ENCODE assay signal across 8 cellular contexts in the genomic region with DNA sequence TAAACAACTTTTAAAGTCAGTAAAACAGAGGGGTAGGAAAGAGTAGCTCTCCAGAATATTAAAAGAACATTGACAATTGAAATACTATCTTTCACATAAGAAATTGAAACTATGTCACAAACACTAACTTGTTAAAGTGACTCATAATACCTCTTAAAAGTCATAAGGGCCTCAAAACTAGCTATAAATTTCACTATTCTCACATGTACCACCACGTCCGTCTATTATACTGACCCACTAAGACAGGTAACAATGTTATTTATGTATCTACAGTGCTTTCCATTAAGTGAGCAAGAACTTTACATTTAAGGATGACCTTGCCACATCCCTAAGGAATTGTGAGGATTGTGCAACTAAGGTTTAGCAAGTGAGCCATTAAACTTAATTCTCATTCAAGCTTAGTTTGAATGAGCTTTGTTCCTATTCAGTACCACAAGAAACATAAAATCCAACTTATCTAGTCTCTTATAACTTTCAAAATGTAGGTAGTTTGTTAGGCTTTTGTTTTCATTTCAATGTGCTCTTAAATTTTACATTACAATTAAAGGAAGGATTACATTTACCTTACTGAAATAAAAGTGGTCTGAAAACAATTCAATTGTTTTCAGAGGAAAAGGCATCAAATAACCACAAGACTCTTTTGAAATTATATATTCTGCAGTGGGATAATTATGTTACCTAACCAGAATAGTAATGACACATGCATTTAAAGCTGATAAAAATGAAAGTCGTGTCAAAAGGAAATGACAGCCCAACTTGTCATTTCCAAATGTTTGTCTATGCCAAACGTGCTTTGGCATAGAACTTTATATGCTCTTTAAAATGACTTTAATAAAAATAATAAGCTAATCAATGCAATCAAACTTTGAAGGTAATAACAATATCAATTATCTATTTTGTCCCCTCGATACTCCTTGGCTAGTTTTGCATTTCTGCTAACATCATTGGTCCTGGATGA. TPM values are rescaled to one million over a fixed set of nuclear protein-coding genes. Genes with fewer than 3 reads are reported as not detected.
DNase-seq lines count a peak whose midpoint lies in the region; ATAC-seq, FAIRE-seq and TF ChIP-seq lines count a peak whose summit lies in the region.
"Not testable (repeated sequence)": the region's sequence is repeated elsewhere in the genome, so short reads cannot be mapped to it uniquely, and the experiment has no call there.

No MANE protein-coding gene starts in this region.

- DNase-seq in PC-3 (peak; percentile 56), skeletal muscle cell (ENCODE audit: low read depth) (peak; percentile 24)
- not testable (repeated sequence) for DNase-seq in activated CD4-positive, alpha-beta memory T cell treated with anti-CD3 and anti-CD28 coated beads, Interleukin-2, amount 10 ng/mL, durations not matched to agents 7 days and 5 days; astrocyte (ENCODE audit: low read depth); epithelial cell of prostate (ENCODE audit: low read depth, low spot score); keratinocyte (ENCODE audit: low read depth, low spot score)

- not testable (repeated sequence) for FAIRE-seq in astrocyte (lab: Jason Lieb, UNC); keratinocyte (lab: Jason Lieb, UNC)

- H3K27ac Mint-ChIP-seq in activated CD4-positive, alpha-beta memory T cell treated with anti-CD3 and anti-CD28 coated beads, Interleukin-2, amount 10 ng/mL, durations not matched to agents 7 days and 5 days: peak overlapping the region; percentile 35
- H3K27ac Mint-ChIP-seq in astrocyte (ENCODE audit: unreplicated experiment): peak overlapping the region; percentile 66

- CTCF ChIA-PET in HEK293 (lab: Yijun Ruan, JAX); activated CD4-positive, alpha-beta memory T cell treated with anti-CD3 and anti-CD28 coated beads, Interleukin-2, amount 10 ng/mL, durations not matched to agents 7 days and 5 days (lab: Charles Lee): not testable (repeated sequence)
- CTCF ChIA-PET in PC-3 (lab: Charles Lee): interaction anchor here (0.7 kb wide), 1 partner anchor 141 kb away, joined by 4 read pairs; no protein-coding TSS in a partner anchor

- not testable (repeated sequence) for H3K9me2 ChIP-seq in PC-3 (replicated peaks; ENCODE audit: low read length)

- peak overlapping the region; percentile 48 for H3K4me2 ChIP-seq in PC-3 (ENCODE audit: low read length)
- H3K4me2 ChIP-seq in astrocyte (ENCODE audit: low read length): peak overlapping the region; percentile 25
- H3K4me2 ChIP-seq in keratinocyte (ENCODE audit: control insufficient read depth, extremely low read depth, insufficient read depth, low read depth, low read length): peak overlapping the region; percentile 20

- H3K27ac ChIP-seq in ACC112 (ENCODE audit: low read depth, low read length) (peak overlapping the region; percentile 67), PC-3 (ENCODE audit: low read length) (peak overlapping the region; percentile 54), epithelial cell of prostate (peak overlapping the region; percentile 22)
- H3K27ac ChIP-seq in HEK293 (ENCODE audit: extremely low read depth, low read depth, low read length); astrocyte (ENCODE audit: low read depth, low read length); keratinocyte (ENCODE audit: control insufficient read depth, insufficient read depth, low read length): not testable (repeated sequence)

- H3K9ac ChIP-seq in PC-3 (ENCODE audit: low read length); astrocyte (ENCODE audit: low read length); keratinocyte (ENCODE audit: control insufficient read depth, extremely low read depth, insufficient read depth, low read length): not testable (repeated sequence)

- intact Hi-C loops in PC-3 (cut with micrococcal nuclease): loop anchor here (2.0 kb wide), 1 partner anchor 40 kb away; a partner anchor contains a TSS

- TF ChIP-seq CTCF in HEK293 (tag by site-specific recombination; IDR thresholded peaks at IDR 0.05); PC-3 (conservative IDR thresholded peaks at IDR 0.05; ENCODE audit: low read depth, low read length); astrocyte (IDR thresholded peaks at IDR 0.05; ENCODE audit: insufficient read depth, low read depth, low read length); keratinocyte (optimal IDR thresholded peaks at IDR 0.05 in 1 of 3, IDR thresholded peaks at IDR 0.05 in 1 of 3, conservative IDR thresholded peaks at IDR 0.05 in 1 of 3; ENCODE audit: extremely low read depth in 1 of 3, insufficient read depth in 2 of 3, low read length in 3 of 3): not testable (repeated sequence)

- H3K4me1 ChIP-seq in ACC112 (ENCODE audit: control insufficient read depth, insufficient read depth, low read length, unreplicated experiment) (peaks cover 21% of the 10 kb centered on the region), PC-3 (ENCODE audit: insufficient read depth, low read length) (peaks cover 29% of the 10 kb centered on the region), keratinocyte (ENCODE audit: control insufficient read depth, extremely low read depth, insufficient read depth, low read length) (peaks cover 15% of the 10 kb centered on the region)
- H3K4me1 ChIP-seq in HEK293 (ENCODE audit: control insufficient read depth, insufficient read depth, low read length); astrocyte (ENCODE audit: insufficient read depth, low read length): not testable (repeated sequence)

- not testable (repeated sequence) for H3K36me3 ChIP-seq in ACC112 (ENCODE audit: insufficient read depth, low read length); HEK293 (ENCODE audit: control insufficient read depth in 2 of 2, insufficient read depth in 1 of 2, low read length in 2 of 2); PC-3 (ENCODE audit: low read depth, low read length); astrocyte (ENCODE audit: insufficient read depth, low read length); keratinocyte (ENCODE audit: control insufficient read depth in 2 of 2, extremely low read depth in 1 of 2, insufficient read depth in 2 of 2, low read length in 2 of 2)

- POLR2A ChIA-PET in HEK293 (lab: Yijun Ruan, JAX); PC-3 (lab: Charles Lee; ENCODE audit: unreplicated experiment): not testable (repeated sequence)
- POLR2A ChIA-PET in activated CD4-positive, alpha-beta memory T cell treated with anti-CD3 and anti-CD28 coated beads, Interleukin-2, amount 10 ng/mL, durations not matched to agents 7 days and 5 days (lab: Charles Lee): interaction anchor here (1.9 kb wide), 1 partner anchor 40 kb away, joined by 6 read pairs; a partner anchor contains a TSS

- dilution Hi-C loops in keratinocyte (cut with MboI; ENCODE audit: extremely low pct_ligation_motif_present, low sequenced_read_pairs): not testable (repeated sequence)

- H3F3A ChIP-seq in PC-3 (ENCODE audit: low read length, unreplicated experiment): not testable (repeated sequence)

- peaks cover 18% of the 10 kb centered on the region for H3K36me3 Mint-ChIP-seq in activated CD4-positive, alpha-beta memory T cell treated with anti-CD3 and anti-CD28 coated beads, Interleukin-2, amount 10 ng/mL, durations not matched to agents 7 days and 5 days (ENCODE audit: low read depth)
- not testable (repeated sequence) for H3K36me3 Mint-ChIP-seq in astrocyte (ENCODE audit: low read depth, unreplicated experiment)

- ATAC-seq in PC-3: not testable (repeated sequence)

- not testable (repeated sequence) for H4K20me1 ChIP-seq in PC-3 (ENCODE audit: low read length); astrocyte (ENCODE audit: insufficient read depth, low read length); keratinocyte (ENCODE audit: control insufficient read depth, extremely low read depth, insufficient read depth, low read length)

- H3K9me3 Mint-ChIP-seq in activated CD4-positive, alpha-beta memory T cell treated with anti-CD3 and anti-CD28 coated beads, Interleukin-2, amount 10 ng/mL, durations not matched to agents 7 days and 5 days; astrocyte (ENCODE audit: unreplicated experiment): not testable (repeated sequence)

- H3K4me3 Mint-ChIP-seq in activated CD4-positive, alpha-beta memory T cell treated with anti-CD3 and anti-CD28 coated beads, Interleukin-2, amount 10 ng/mL, durations not matched to agents 7 days and 5 days; astrocyte (ENCODE audit: unreplicated experiment): not testable (repeated sequence)

- BruUV-seq in PC-3 (replicated peaks; lab: Mats Ljungman, UMichigan): not testable (repeated sequence)

- H2AFZ ChIP-seq in ACC112 (ENCODE audit: low read length, unreplicated experiment); PC-3 (ENCODE audit: low read length); astrocyte (ENCODE audit: low read depth, low read length); keratinocyte (ENCODE audit: control insufficient read depth, low read length): not testable (repeated sequence)

- peaks cover 15% of the 10 kb centered on the region for H3K4me1 Mint-ChIP-seq in activated CD4-positive, alpha-beta memory T cell treated with anti-CD3 and anti-CD28 coated beads, Interleukin-2, amount 10 ng/mL, durations not matched to agents 7 days and 5 days
- peaks cover 22% of the 10 kb centered on the region for H3K4me1 Mint-ChIP-seq in astrocyte (ENCODE audit: low read depth, unreplicated experiment)

- H3K9me1 ChIP-seq in keratinocyte (ENCODE audit: control insufficient read depth, extremely low read depth, insufficient read depth, low read length): not testable (repeated sequence)

- H3K4me3 ChIP-seq in ACC112 (ENCODE audit: low read depth, low read length) (peak overlapping the region; percentile 58), PC-3 (ENCODE audit: low read length) (peak overlapping the region; percentile 49)
- H3K4me3 ChIP-seq in HEK293 (ENCODE audit: low read depth, low read length); astrocyte (ENCODE audit: insufficient read depth, low read depth, low read length); keratinocyte (ENCODE audit: control insufficient read depth in 2 of 3, extremely low read depth in 1 of 3, insufficient read depth in 2 of 3, low read depth in 1 of 3, low read length in 3 of 3); skeletal muscle cell (ENCODE audit: low read depth, low read length): not testable (repeated sequence)

- not testable (repeated sequence) for H3K9me3 ChIP-seq in HEK293 (ENCODE audit: control insufficient read depth, insufficient read depth, low read depth, low read length); PC-3 (ENCODE audit: low read length); astrocyte (ENCODE audit: insufficient read depth, low read depth, low read length); keratinocyte (ENCODE audit: control insufficient read depth, low read depth, low read length)

- not testable (repeated sequence) for H3K27me3 ChIP-seq in ACC112 (ENCODE audit: insufficient read depth, low read length); PC-3 (ENCODE audit: low read length); astrocyte (ENCODE audit: insufficient read depth, low read length); keratinocyte (ENCODE audit: control insufficient read depth, extremely low read depth, insufficient read depth, low read length)

- not testable (repeated sequence) for H3K79me2 ChIP-seq in ACC112 (ENCODE audit: control insufficient read depth, insufficient read depth, low read length, unreplicated experiment); PC-3 (ENCODE audit: low read length); astrocyte (ENCODE audit: insufficient read depth, low read length)
- H3K79me2 ChIP-seq in keratinocyte (ENCODE audit: control insufficient read depth, insufficient read depth, low read length): peaks cover 14% of the 10 kb centered on the region

- H3K27me3 Mint-ChIP-seq in activated CD4-positive, alpha-beta memory T cell treated with anti-CD3 and anti-CD28 coated beads, Interleukin-2, amount 10 ng/mL, durations not matched to agents 7 days and 5 days; astrocyte (ENCODE audit: low read depth, unreplicated experiment): not testable (repeated sequence)

RNA-seq across cellular contexts. Expression of a gene that starts 39.9 kb away (rescaled TPM):
- 12.9 and 18.9 TPM in 2 replicates for total RNA-seq in PC-3 (2014; rRNA removed)
- total RNA-seq in activated CD4-positive, alpha-beta memory T cell treated with anti-CD3 and anti-CD28 coated beads, Interleukin-2, amount 10 ng/mL, durations not matched to agents 7 days and 5 days: 10 to 100 TPM; 33.7 to 34.4 TPM
- total RNA-seq in astrocyte: 24.2 and 25.6 TPM in 2 replicates
- polyA plus RNA-seq in keratinocyte: 16.3 to 29.3 TPM (median 22.5 TPM) in 3 replicates
- polyA plus RNA-seq in keratinocyte (2011; ENCODE audit: low read depth): 37.7 TPM
- 9.2 and 22.2 TPM in 2 replicates for polyA plus RNA-seq in keratinocyte (2011; cell fraction: cytosol; rRNA removed)
- 20.5 and 22.3 TPM in 2 replicates for polyA plus RNA-seq in keratinocyte (2011; cell fraction: nucleus; rRNA removed)
- 15.5 and 19.5 TPM in 2 replicates for polyA plus RNA-seq in keratinocyte (2012; ENCODE audit: low replicate concordance)
- polyA minus RNA-seq in keratinocyte: 15.5 to 54.1 TPM (median 36.8 TPM) in 3 replicates
- polyA minus RNA-seq in keratinocyte (2011; cell fraction: cytosol; rRNA and poly(A)+ RNA removed): 14.6 TPM
- polyA minus RNA-seq in keratinocyte (2011; cell fraction: nucleus; rRNA and poly(A)+ RNA removed): 18.1 and 40.1 TPM in 2 replicates
